Comparison of ENCODE assay signal across 8 cellular contexts in the genomic region with DNA sequence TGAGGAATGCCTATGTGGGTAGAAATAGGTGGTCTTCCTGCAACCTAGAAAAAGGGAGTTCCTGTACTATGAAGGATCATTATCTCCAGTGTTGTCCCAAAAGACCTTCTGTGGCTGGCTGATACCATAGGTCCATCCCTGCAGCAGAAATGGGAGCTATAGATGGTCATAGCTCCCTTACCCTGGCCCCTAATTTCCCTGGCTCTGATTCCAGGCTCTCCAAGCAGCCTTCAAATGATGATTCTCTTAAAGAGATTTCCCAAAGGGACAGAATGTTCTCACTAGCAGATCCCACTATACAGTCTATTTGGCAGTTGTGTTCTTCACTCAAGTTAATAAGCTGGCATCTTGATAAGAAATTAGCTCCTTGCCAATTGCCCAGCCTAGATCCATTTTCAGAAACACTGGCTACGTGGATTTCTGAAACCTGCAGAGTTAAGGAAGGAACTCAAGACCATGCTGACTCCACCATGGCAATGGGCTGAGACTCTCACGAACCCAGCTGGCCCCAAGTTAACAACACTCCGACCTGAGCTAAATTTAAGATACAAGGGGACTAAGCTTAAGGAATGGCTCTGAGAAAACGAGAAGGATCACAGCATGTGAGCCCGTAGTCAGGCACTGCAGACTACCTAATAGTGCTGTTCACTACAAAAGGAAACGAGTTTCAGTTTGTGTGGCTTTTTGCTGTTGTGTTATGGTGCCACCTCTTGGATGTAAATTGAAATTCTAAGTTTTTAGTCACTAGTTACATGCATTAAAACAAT. TPM values are rescaled to one million over a fixed set of nuclear protein-coding genes. Genes with fewer than 3 reads are reported as not detected.
DNase-seq lines count a peak whose midpoint lies in the region; ATAC-seq and TF ChIP-seq lines count a peak whose summit lies in the region.

No MANE protein-coding gene starts in this region.

- peak; percentile 5 for DNase-seq in NCI-H1436 (lab: John Stamatoyannopoulos, UW)
- no peak for DNase-seq in NCI-H1436 treated with DMSO at 0.1 percent for 48 hours (lab: John Stamatoyannopoulos, UW)
- DNase-seq in T-cell = peak in 18 of 34 experiments; percentile 3 to 44 (median 16)
- DNase-seq in dedifferentiated amniotic fluid mesenchymal stem cell (ENCODE audit: extremely low spot score) = peak; percentile 48
- no peak for DNase-seq in lung (ENCODE audit: low spot score)
- no peak for DNase-seq in tibial nerve (ENCODE audit: low spot score in 2 of 2)

- peaks cover 3% of the 10 kb centered on the region for H3K4me1 ChIP-seq in Loucy (ENCODE audit: insufficient read depth, low read length, poor library complexity, severe bottlenecking)
- peaks cover 0 to 4% of the 10 kb centered on the region in 2 donors for H3K4me1 ChIP-seq in lung (ENCODE audit: control insufficient read depth in 2 of 2, insufficient read depth in 2 of 2, low read length in 2 of 2)
- peaks cover 0 to 6% (median 3%) of the 10 kb centered on the region in 4 donors for H3K4me1 ChIP-seq in tibial nerve

- H3K36me3 ChIP-seq in Loucy (ENCODE audit: insufficient read depth, low read length) (no peaks in the 10 kb centered on the region), lung (ENCODE audit: control insufficient read depth in 2 of 2, insufficient read depth in 2 of 2, low read length in 2 of 2) (peaks cover 0 to 3% of the 10 kb centered on the region in 2 donors), tibial nerve (peaks cover 0 to 22% (median 0%) of the 10 kb centered on the region in 3 donors)

- H3K27ac ChIP-seq in lung (ENCODE audit: low read depth in 1 of 2, low read length in 1 of 2) (peak overlapping the region in 1 of 2 donors; percentile 73), tibial nerve (peak overlapping the region in 1 of 4 donors; percentile 75)

- H3K4me3 Mint-ChIP-seq in T-cell = peak overlapping the region; percentile 50 to 75 (median 52)

- POLR2A ChIA-PET in T-cell (lab: Charles Lee) = interaction anchor here (0.5 to 0.7 kb wide), 2 partner anchors 8 to 10 kb away, joined by 4 to 6 read pairs; no protein-coding TSS in a partner anchor

- no peaks in the 10 kb centered on the region for H3F3A ChIP-seq in Loucy (ENCODE audit: low read depth)

- peaks cover 7 to 12% (median 10%) of the 10 kb centered on the region in 3 donors for H3K4me1 Mint-ChIP-seq in T-cell

- CTCF ChIA-PET in T-cell (lab: Charles Lee) = interaction anchor here (0.6 to 2.2 kb wide), 16 partner anchors 11 to 1931 kb away, joined by 3 to 11 read pairs (median 5); partner anchors contain the start of genes C15orf40 (in 1 of the 2), RAMAC (in 1 of the 2) and RPS17 (in 1 of the 2)

- H3K27ac Mint-ChIP-seq in T-cell = peak overlapping the region; percentile 91 to 93

- H3K9me3 ChIP-seq in Loucy (ENCODE audit: insufficient read depth, low read depth, low read length) = no peaks in the 10 kb centered on the region
- H3K9me3 ChIP-seq in lung (ENCODE audit: control insufficient read depth in 2 of 2, insufficient read depth in 1 of 2, low read length in 1 of 2) = no peaks in the 10 kb centered on the region
- H3K9me3 ChIP-seq in tibial nerve = no peaks in the 10 kb centered on the region

- H4K20me1 ChIP-seq in Loucy (ENCODE audit: insufficient read depth, low read length, poor library complexity, severe bottlenecking) = no peaks in the 10 kb centered on the region

- ATAC-seq in GM21529 (IDR thresholded peaks at IDR 0.05; ENCODE audit: unreplicated experiment) (peak; percentile 87), T-cell (replicated peaks in 1 of 4) (peak; percentile 82 to 91 (median 86)), lung (ENCODE audit: insufficient read depth, low FRiP score) (peak; percentile 77)

- no peaks in the 10 kb centered on the region for H3K36me3 Mint-ChIP-seq in T-cell

- peak overlapping the region; percentile 80 for H2AFZ ChIP-seq in Loucy (ENCODE audit: low read length)

- H3K4me2 ChIP-seq in Loucy (ENCODE audit: low read depth, low read length, poor library complexity, severe bottlenecking) = peak overlapping the region; percentile 74

- WGBS in lung, 2 donors = 11 to 24% methylated on average over 6 of the region's 6 CpGs
- WGBS in tibial nerve, 2 donors = 9 to 15% methylated on average over 6 of the region's 6 CpGs

- no peaks in the 10 kb centered on the region for H3K9me3 Mint-ChIP-seq in T-cell

- no peak for TF ChIP-seq POLR2A in tibial nerve (IDR thresholded peaks at IDR 0.05)

- H3K4me3 ChIP-seq in Loucy (ENCODE audit: low read length, poor library complexity, severe bottlenecking) (peak overlapping the region; percentile 70), lung (no peak overlapping the region), tibial nerve (peak overlapping the region in 2 of 4 donors; percentile 8 to 10)

- TF ChIP-seq EP300 in tibial nerve (IDR thresholded peaks at IDR 0.05) = no peak

- no peaks in the 10 kb centered on the region for H3K27me3 Mint-ChIP-seq in T-cell

- peak overlapping the region; percentile 50 for H3K9ac ChIP-seq in Loucy (ENCODE audit: low read depth, low read length, poor library complexity, severe bottlenecking)

- TF ChIP-seq CTCF in Loucy (conservative IDR thresholded peaks at IDR 0.05; ENCODE audit: low read length) = peak; percentile 77
- TF ChIP-seq CTCF in lung (IDR thresholded peaks at IDR 0.05; ENCODE audit: control extremely low read depth, extremely low read depth) = peak; percentile 28
- TF ChIP-seq CTCF in tibial nerve (IDR thresholded peaks at IDR 0.05) = peak in 4 of 5 experiments; percentile 25 to 57 (median 30)

- H3K79me2 ChIP-seq in Loucy (ENCODE audit: insufficient read depth, low read length) = no peaks in the 10 kb centered on the region

- H3K9me2 ChIP-seq in Loucy (replicated peaks; ENCODE audit: low read depth, low read length) = no peaks in the 10 kb centered on the region

- H3K27me3 ChIP-seq in Loucy (ENCODE audit: insufficient read depth, low read length, poor library complexity, severe bottlenecking) = no peaks in the 10 kb centered on the region
- H3K27me3 ChIP-seq in lung (ENCODE audit: control insufficient read depth, insufficient read depth) = no peaks in the 10 kb centered on the region
- H3K27me3 ChIP-seq in tibial nerve = no peaks in the 10 kb centered on the region

RNA-seq across cellular contexts. Expression of gene C15orf40, which starts 11.4 kb away (rescaled TPM):
- total RNA-seq in T-cell = 10 to 100 TPM; 13.8 to 40.5 (median 37.7) TPM
- 10 to 100 TPM; 20.5 to 23.0 TPM for total RNA-seq in lung
- 10 to 100 TPM; 16.7 to 26.1 TPM for polyA plus RNA-seq in lung
- 10 to 100 TPM; 13.4 to 21.0 (median 15.4) TPM for total RNA-seq in tibial nerve

RNA-seq across cellular contexts. Expression of gene RAMAC, which starts 14.1 kb away (rescaled TPM):
- total RNA-seq in T-cell = 10 to 100 TPM; 15.7 to 21.4 (median 17.4) TPM
- total RNA-seq in lung = 10 to 100 TPM; 15.6 to 28.6 TPM
- 10 to 100 TPM; 18.1 to 23.4 TPM for polyA plus RNA-seq in lung
- 10 to 100 TPM in 3 of 4 donors, 1 to 10 TPM in 1; 6.9 to 20.4 (median 15.8) TPM for total RNA-seq in tibial nerve

RNA-seq across cellular contexts. Expression of gene HOMER2, which starts 47.6 kb away (rescaled TPM):
- total RNA-seq in T-cell (1 to 10 TPM; 2.7 to 9.1 (median 7.3) TPM), lung (10 to 100 TPM; 15.3 to 18.1 TPM), tibial nerve (100 to 1,000 TPM in 1 of 4 donors, 10 to 100 TPM in 3; 25.5 to 950 (median 39.0) TPM)
- 1 to 10 TPM; 7.5 to 7.9 TPM for polyA plus RNA-seq in lung

Comparison
In these comparisons a context has a peak if more than half of its experiments do, and no peak if none do; other contexts are left out.
1. DNase-seq: peak in NCI-H1436 (single experiment), T-cell (18 of 34) and dedifferentiated amniotic fluid mesenchymal stem cell (single experiment); none in NCI-H1436 treated with DMSO at 0.1 percent for 48 hours (single experiment), lung (single experiment) and tibial nerve (0 of 2).
2. Peak in every context shown above with its lines, with median percentiles within 50 percentile points of each other: ATAC-seq and CTCF ChIP-seq.